1 cellular context compared by ENCODE assay signal in genomic region chr14:54671537-54671936, GRCh38.
TF ChIP-seq lines count a peak whose summit lies in the region.

No MANE protein-coding gene starts in this region.

TF ChIP-seq in IMR-90, 13 proteins besides CTCF, POLR2A, EP300 and RAD21 (continued from another document):
- TF ChIP-seq USF2 (IDR thresholded peaks at IDR 0.05; ENCODE audit: low read depth, low read length) (no peak), ELK1 (IDR thresholded peaks at IDR 0.05; ENCODE audit: borderline replicate concordance, low read depth, low read length) (no peak), NFE2L2 (IDR thresholded peaks at IDR 0.05; ENCODE audit: low read depth, low read length) (no peak), CEBPB (IDR thresholded peaks at IDR 0.05; ENCODE audit: low read depth, low read length) (no peak)
